Comparison of ENCODE assay signal across 23 cellular contexts in the genomic region with DNA sequence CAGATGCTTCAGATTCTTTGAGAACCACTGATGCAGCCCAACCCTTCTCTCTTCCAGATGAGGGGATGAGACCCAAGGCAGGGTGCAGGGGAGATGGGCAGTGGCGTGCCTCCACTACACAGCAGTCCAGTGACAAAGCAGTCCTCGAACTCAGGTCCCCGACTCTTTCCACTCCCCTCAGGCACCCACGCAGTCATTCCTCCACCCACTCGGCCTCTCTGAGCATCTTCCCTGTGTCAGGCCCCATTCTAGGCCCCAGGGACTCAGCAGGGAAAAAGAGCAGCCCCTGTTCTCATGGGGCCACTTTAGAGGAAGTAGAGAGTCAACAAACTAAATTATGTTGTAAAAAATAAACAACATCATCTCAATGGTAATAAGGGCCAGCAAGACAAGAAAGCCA. TPM values are rescaled to one million over a fixed set of nuclear protein-coding genes. Genes with fewer than 3 reads are reported as not detected.
"Had no signal": no experiment of that assay in that cellular context is flagged by ENCODE, and none has a peak within 500 bp of the region (broad histone marks: within the 10 kb centered on the region; RNA-seq: fewer than 3 reads in every experiment).

No MANE protein-coding gene starts in this region.

- DNase-seq: activated B cell treated with CpG ODN at 0.5 μM for 24 hours; activated CD4-positive, alpha-beta memory T cell treated with anti-CD3 and anti-CD28 coated beads for 36 hours; activated CD4-positive, alpha-beta T cell treated with anti-CD3 and anti-CD28 coated beads for 36 hours; activated effector memory CD4-positive, alpha-beta T cell treated with anti-CD3 and anti-CD28 coated beads, Interleukin-2, amount 50 U/mL, for 16 hours; activated naive CD4-positive, alpha-beta T cell treated with anti-CD3 and anti-CD28 coated beads, Interleukin-2, amount 50 U/mL, for 16 hours; activated T-cell treated with anti-CD3 and anti-CD28 coated beads, Interleukin-2, amount 50 U/mL, for 72 hours; effector memory CD8-positive, alpha-beta T cell; foreskin melanocyte; stimulated activated CD4-positive, alpha-beta T cell treated with anti-CD3 and anti-CD28 coated beads, Interleukin-2, amount 100 ng/mL, for 48 hours; stimulated activated CD8-positive, alpha-beta memory T cell treated with anti-CD3 and anti-CD28 coated beads, Interleukin-4, amount 100 ng/mL, for 48 hours; stimulated activated naive B cell treated with anti-CD40 and anti-IgM and Interleukin-4, amounts not matched to agents 10 μg/mL and 1 μg/mL and 100 μg/mL, for 72 hours; SW 1271; T-helper 17 cell; upper lobe of right lung had no signal

- H3K36me3 ChIP-seq: ascending aorta, upper lobe of right lung had no signal

- H3K27me3 ChIP-seq: ascending aorta, dorsolateral prefrontal cortex, testis, upper lobe of right lung had no signal

- H2AFZ ChIP-seq: parathyroid adenoma had no signal

- H3K9ac ChIP-seq: parathyroid adenoma had no signal

- H3K27ac ChIP-seq: parathyroid adenoma, SK-N-MC, testis, upper lobe of right lung had no signal

- H3K9me3 ChIP-seq: ascending aorta, testis, upper lobe of right lung had no signal

- H3K4me1 ChIP-seq: upper lobe of right lung had no signal

- H3K4me3 ChIP-seq: ascending aorta, dorsolateral prefrontal cortex, lung, SK-N-MC, testis, upper lobe of right lung had no signal

RNA-seq across cellular contexts. Expression of a gene that starts 15.2 kb away (rescaled TPM):
- total RNA-seq: activated B cell treated with CpG ODN at 0.5 μM for 24 hours; activated CD4-positive, alpha-beta memory T cell treated with anti-CD3 and anti-CD28 coated beads for 36 hours; activated CD4-positive, alpha-beta T cell treated with anti-CD3 and anti-CD28 coated beads for 36 hours; activated T-cell treated with anti-CD3 and anti-CD28 coated beads, Interleukin-2, amount 50 U/mL, for 72 hours; endothelial cell of umbilical vein; naive thymus-derived CD8-positive, alpha-beta T cell; pulmonary artery endothelial cell; T-helper 17 cell had no signal
- polyA plus RNA-seq: endothelial cell of umbilical vein; naive thymus-derived CD8-positive, alpha-beta T cell had no signal
